8 cellular contexts compared by ENCODE assay signal in genomic region chr1:151056574-151056973, GRCh38. TPM values are rescaled to one million over a fixed set of nuclear protein-coding genes. Genes with fewer than 3 reads are reported as not detected.
DNase-seq lines count a peak whose midpoint lies in the region; ATAC-seq and TF ChIP-seq lines count a peak whose summit lies in the region.

No MANE protein-coding gene starts in this region.

- no peak overlapping the region for H3K4me3 ChIP-seq in GM23338

- H3K36me3 Mint-ChIP-seq in GM23338 (ENCODE audit: low read depth), result peaks cover 67% of the 10 kb centered on the region
- H3K36me3 Mint-ChIP-seq in activated CD4-positive, alpha-beta memory T cell treated with anti-CD3 and anti-CD28 coated beads, Interleukin-2, amount 10 ng/mL, durations not matched to agents 7 days and 5 days (ENCODE audit: low read depth), result peaks cover 81% of the 10 kb centered on the region
- H3K36me3 Mint-ChIP-seq in immature natural killer cell, result peaks cover 47 to 62% (median 50%) of the 10 kb centered on the region in 3 donors
- peaks cover 79% of the 10 kb centered on the region for H3K36me3 Mint-ChIP-seq in stimulated activated effector memory CD8-positive, alpha-beta T cell treated with anti-CD3 and anti-CD28 coated beads, Interleukin-12 subunit alpha, Interleukin-12 subunit beta, amount 100 ng/mL, for 72 hours

- no peaks in the 10 kb centered on the region for H3K9me2 ChIP-seq in GM23338 (ENCODE audit: insufficient read depth)

- H3F3A ChIP-seq in GM23338 (replicated peaks; ENCODE audit: low read depth), result peaks cover 29% of the 10 kb centered on the region; the same call in 1 of the 2 replicates

- ATAC-seq in GM23338, result no peak
- no peak for ATAC-seq in stimulated activated effector memory CD8-positive, alpha-beta T cell treated with anti-CD3 and anti-CD28 coated beads, Interleukin-12 subunit alpha, Interleukin-12 subunit beta, amount 100 ng/mL, for 72 hours
- ATAC-seq in GM21526 (IDR thresholded peaks at IDR 0.05; ENCODE audit: low FRiP score, unreplicated experiment), result no peak

- peaks cover 42% of the 10 kb centered on the region for H3K36me3 ChIP-seq in GM23338 (ENCODE audit: insufficient read depth)

- H3K9me3 Mint-ChIP-seq in GM23338 (no peaks in the 10 kb centered on the region; the same call in 2 of the 3 replicates), immature natural killer cell (no peaks in the 10 kb centered on the region)
- H3K9me3 Mint-ChIP-seq in activated CD4-positive, alpha-beta memory T cell treated with anti-CD3 and anti-CD28 coated beads, Interleukin-2, amount 10 ng/mL, durations not matched to agents 7 days and 5 days, result no peaks in the 10 kb centered on the region
- no peaks in the 10 kb centered on the region for H3K9me3 Mint-ChIP-seq in stimulated activated effector memory CD8-positive, alpha-beta T cell treated with anti-CD3 and anti-CD28 coated beads, Interleukin-12 subunit alpha, Interleukin-12 subunit beta, amount 100 ng/mL, for 72 hours

- H3K79me2 ChIP-seq in GM23338 (replicated peaks; ENCODE audit: insufficient read depth), result peaks cover 56% of the 10 kb centered on the region

- TF ChIP-seq CTCF in GM23338 (conservative IDR thresholded peaks at IDR 0.05; ENCODE audit: low read depth in 2 of 2), result no peak

- H3K27me3 ChIP-seq in GM23338 (ENCODE audit: insufficient read depth), result no peaks in the 10 kb centered on the region

- H2AFZ ChIP-seq in GM23338, result no peak overlapping the region

- H3K27me3 Mint-ChIP-seq in GM23338 (ENCODE audit: insufficient read depth, low read depth, poor library complexity) (peaks cover 18% of the 10 kb centered on the region), immature natural killer cell (ENCODE audit: low read depth in 3 of 3) (peaks cover 22 to 43% (median 39%) of the 10 kb centered on the region in 3 donors)
- no peaks in the 10 kb centered on the region for H3K27me3 Mint-ChIP-seq in activated CD4-positive, alpha-beta memory T cell treated with anti-CD3 and anti-CD28 coated beads, Interleukin-2, amount 10 ng/mL, durations not matched to agents 7 days and 5 days

- CTCF ChIA-PET in activated CD4-positive, alpha-beta memory T cell treated with anti-CD3 and anti-CD28 coated beads, Interleukin-2, amount 10 ng/mL, durations not matched to agents 7 days and 5 days (lab: Charles Lee), result interaction anchor here (0.9 to 7.4 kb wide), 9 partner anchors 10 to 99 kb away, joined by 3 to 48 read pairs (median 5); partner anchors contain the start of genes C1orf56, GABPB2 and TNFAIP8L2

- POLR2A ChIA-PET in activated CD4-positive, alpha-beta memory T cell treated with anti-CD3 and anti-CD28 coated beads, Interleukin-2, amount 10 ng/mL, durations not matched to agents 7 days and 5 days (lab: Charles Lee), result interaction anchor here (0.8 to 9.3 kb wide), 12 partner anchors 7 to 1169 kb away, joined by 3 to 148 read pairs (median 16); partner anchors contain the start of genes ARNT, C1orf56, CERS2 and GABPB2

- DNase-seq in GM23338 (ENCODE audit: low spot score) (no peak), immature natural killer cell (no peak), COLO668 (lab: John Stamatoyannopoulos, UW; ENCODE audit: unreplicated experiment) (no peak), NCI-H2227 treated with DMSO at 0.1 percent for 48 hours (lab: John Stamatoyannopoulos, UW) (no peak), activated gamma-delta T cell (lab: John Stamatoyannopoulos, UW) (no peak)
- DNase-seq in activated CD4-positive, alpha-beta memory T cell treated with anti-CD3 and anti-CD28 coated beads, Interleukin-2, amount 10 ng/mL, durations not matched to agents 7 days and 5 days, result peak; percentile 31
- DNase-seq in stimulated activated effector memory CD8-positive, alpha-beta T cell treated with anti-CD3 and anti-CD28 coated beads, Interleukin-12 subunit alpha, Interleukin-12 subunit beta, amount 100 ng/mL, for 72 hours (ENCODE audit: low spot score in 2 of 2), result no peak

- H3K4me2 ChIP-seq in GM23338, result no peak overlapping the region; the same call in 1 of the 2 replicates

- H3K4me1 ChIP-seq in GM23338 (ENCODE audit: insufficient read depth), result peaks cover 21% of the 10 kb centered on the region

- H3K4me3 Mint-ChIP-seq in GM23338 (peak overlapping the region; percentile 90; the same call in 1 of the 3 replicates), immature natural killer cell (peak overlapping the region; percentile 93 to 98 (median 96))
- H3K4me3 Mint-ChIP-seq in activated CD4-positive, alpha-beta memory T cell treated with anti-CD3 and anti-CD28 coated beads, Interleukin-2, amount 10 ng/mL, durations not matched to agents 7 days and 5 days, result peak overlapping the region; percentile 97
- peak overlapping the region; percentile 94 for H3K4me3 Mint-ChIP-seq in stimulated activated effector memory CD8-positive, alpha-beta T cell treated with anti-CD3 and anti-CD28 coated beads, Interleukin-12 subunit alpha, Interleukin-12 subunit beta, amount 100 ng/mL, for 72 hours

- peaks cover 30% of the 10 kb centered on the region for H4K20me1 ChIP-seq in GM23338 (replicated peaks; ENCODE audit: insufficient read depth)

- peak overlapping the region; percentile 86; the same call in 1 of the 2 replicates for H3K27ac ChIP-seq in GM23338 (ENCODE audit: low read depth)

- H3K4me1 Mint-ChIP-seq in GM23338, result peaks cover 29% of the 10 kb centered on the region
- H3K4me1 Mint-ChIP-seq in activated CD4-positive, alpha-beta memory T cell treated with anti-CD3 and anti-CD28 coated beads, Interleukin-2, amount 10 ng/mL, durations not matched to agents 7 days and 5 days, result peaks cover 61% of the 10 kb centered on the region
- peaks cover 76 to 81% of the 10 kb centered on the region in 2 donors for H3K4me1 Mint-ChIP-seq in immature natural killer cell
- peaks cover 53% of the 10 kb centered on the region for H3K4me1 Mint-ChIP-seq in stimulated activated effector memory CD8-positive, alpha-beta T cell treated with anti-CD3 and anti-CD28 coated beads, Interleukin-12 subunit alpha, Interleukin-12 subunit beta, amount 100 ng/mL, for 72 hours

- H3K27ac Mint-ChIP-seq in GM23338 (no peak overlapping the region; the same call in 1 of the 2 replicates), immature natural killer cell (peak overlapping the region; percentile 93 to 99 (median 99))
- H3K27ac Mint-ChIP-seq in activated CD4-positive, alpha-beta memory T cell treated with anti-CD3 and anti-CD28 coated beads, Interleukin-2, amount 10 ng/mL, durations not matched to agents 7 days and 5 days, result peak overlapping the region; percentile 97
- H3K27ac Mint-ChIP-seq in stimulated activated effector memory CD8-positive, alpha-beta T cell treated with anti-CD3 and anti-CD28 coated beads, Interleukin-12 subunit alpha, Interleukin-12 subunit beta, amount 100 ng/mL, for 72 hours, result peak overlapping the region; percentile 97

TF ChIP-seq in GM23338, 12 proteins besides CTCF, POLR2A, EP300 and RAD21:
- TF ChIP-seq EZH2 (IDR thresholded peaks at IDR 0.05; ENCODE audit: low read depth, unreplicated experiment), result no peak
- TF ChIP-seq ETS1 (IDR thresholded peaks at IDR 0.05), result no peak
- TF ChIP-seq JUNB (IDR thresholded peaks at IDR 0.05; ENCODE audit: unreplicated experiment), result no peak
- TF ChIP-seq ZNF331 (CRISPR knock-in tag; IDR thresholded peaks at IDR 0.05; ENCODE audit: low read depth), result no peak
TF ChIP-seq in GM23338: peak in this region for 0.

RNA-seq across cellular contexts. Expression of gene CDC42SE1, which starts 2.8 kb away (rescaled TPM):
- total RNA-seq in GM23338 (2014; rRNA removed; shearing (Covaris generic)), result 44.9 and 49.1 TPM in 2 replicates
- polyA plus RNA-seq in GM23338 (2016; fragmentation: Nextera tagmentation; extraction: Ambion mirVana) (18.3 and 18.4 TPM in 2 replicates), immature natural killer cell (100 to 1,000 TPM; 129 to 177 (median 150) TPM)
- 100 to 1,000 TPM; 345 to 347 TPM for total RNA-seq in activated CD4-positive, alpha-beta memory T cell treated with anti-CD3 and anti-CD28 coated beads, Interleukin-2, amount 10 ng/mL, durations not matched to agents 7 days and 5 days

RNA-seq across cellular contexts. Expression of gene MLLT11, which starts 3.6 kb away (rescaled TPM):
- total RNA-seq in GM23338 (2014; rRNA removed; shearing (Covaris generic)), result 10.6 and 11.3 TPM in 2 replicates
- polyA plus RNA-seq in GM23338 (2016; fragmentation: Nextera tagmentation; extraction: Ambion mirVana) (19.7 and 22.6 TPM in 2 replicates), immature natural killer cell (1 to 10 TPM; 4.2 to 7.9 (median 6.0) TPM)
- 1 to 10 TPM; 3.2 to 3.4 TPM for total RNA-seq in activated CD4-positive, alpha-beta memory T cell treated with anti-CD3 and anti-CD28 coated beads, Interleukin-2, amount 10 ng/mL, durations not matched to agents 7 days and 5 days

RNA-seq across cellular contexts. Expression of gene C1orf56, which starts 9.0 kb away (rescaled TPM):
- 1.6 and 3.9 TPM in 2 replicates for total RNA-seq in GM23338 (2014; rRNA removed; shearing (Covaris generic))
- polyA plus RNA-seq in GM23338 (2016; fragmentation: Nextera tagmentation; extraction: Ambion mirVana) (26.3 and 27.8 TPM in 2 replicates), immature natural killer cell (1 to 10 TPM; 4.0 to 7.0 (median 4.3) TPM)
- total RNA-seq in activated CD4-positive, alpha-beta memory T cell treated with anti-CD3 and anti-CD28 coated beads, Interleukin-2, amount 10 ng/mL, durations not matched to agents 7 days and 5 days, result 1 to 10 TPM; 1.2 to 1.7 TPM

RNA-seq across cellular contexts. Expression of gene GABPB2, which starts 14.0 kb away (rescaled TPM):
- 2.6 and 2.8 TPM in 2 replicates for total RNA-seq in GM23338 (2014; rRNA removed; shearing (Covaris generic))
- polyA plus RNA-seq in GM23338 (2016; fragmentation: Nextera tagmentation; extraction: Ambion mirVana) (0.82 and 1.1 TPM in 2 replicates), immature natural killer cell (10 to 100 TPM in 1 of 3 donors, 1 to 10 TPM in 2; 5.1 to 14.2 (median 5.7) TPM)
- total RNA-seq in activated CD4-positive, alpha-beta memory T cell treated with anti-CD3 and anti-CD28 coated beads, Interleukin-2, amount 10 ng/mL, durations not matched to agents 7 days and 5 days, result 10 to 100 TPM; 24.5 to 25.9 TPM

RNA-seq across cellular contexts. Expression of gene BNIPL, which starts 20.2 kb away (rescaled TPM):
- total RNA-seq in GM23338 (2014; rRNA removed; shearing (Covaris generic)), result 1.2 and 2.4 TPM in 2 replicates
- polyA plus RNA-seq in GM23338 (2016; fragmentation: Nextera tagmentation; extraction: Ambion mirVana), result 0.59 and 0.91 TPM in 2 replicates
- total RNA-seq in activated CD4-positive, alpha-beta memory T cell treated with anti-CD3 and anti-CD28 coated beads, Interleukin-2, amount 10 ng/mL, durations not matched to agents 7 days and 5 days, result 1 to 10 TPM in 1 of 2 experiments, under 1 TPM in 1; 0.98 to 1.2 TPM
- polyA plus RNA-seq in immature natural killer cell, result under 1 TPM in 1 of 3 donors, not detected in 2; 0.18 TPM
